Comparison of ENCODE assay signal across 20 cellular contexts in genomic region chr19:47494729-47495128, GRCh38. TPM values are rescaled to one million over a fixed set of nuclear protein-coding genes. Genes with fewer than 3 reads are reported as not detected.
DNase-seq lines count a peak whose midpoint lies in the region; ATAC-seq and TF ChIP-seq lines count a peak whose summit lies in the region.
"Had no signal": no experiment of that assay in that cellular context is flagged by ENCODE, and none has a peak within 500 bp of the region (broad histone marks: within the 10 kb centered on the region; RNA-seq: fewer than 3 reads in every experiment).

No MANE protein-coding gene starts in this region.

- H3K4me1 Mint-ChIP-seq in glutamatergic neuron (ENCODE audit: low read depth, unreplicated experiment), result peaks cover 44% of the 10 kb centered on the region
- H3K4me1 Mint-ChIP-seq in naive thymus-derived CD8-positive, alpha-beta T cell, result peaks cover 12 to 58% (median 19%) of the 10 kb centered on the region in 4 donors
- H3K4me1 Mint-ChIP-seq in activated naive CD8-positive, alpha-beta T cell treated with anti-CD3 and anti-CD28 coated beads, Interleukin-2, amount 50 U/mL, for 24 hours, result no peaks in the 10 kb centered on the region

- peaks cover 7% of the 10 kb centered on the region for H3K36me3 Mint-ChIP-seq in glutamatergic neuron (ENCODE audit: unreplicated experiment)
- peaks cover 0 to 44% (median 0%) of the 10 kb centered on the region in 3 donors for H3K36me3 Mint-ChIP-seq in naive thymus-derived CD8-positive, alpha-beta T cell
- peaks cover 6% of the 10 kb centered on the region for H3K36me3 Mint-ChIP-seq in activated naive CD8-positive, alpha-beta T cell treated with anti-CD3 and anti-CD28 coated beads, Interleukin-2, amount 50 U/mL, for 24 hours (ENCODE audit: low read depth)

- peak overlapping the region; percentile 89 for H3K27ac Mint-ChIP-seq in glutamatergic neuron (ENCODE audit: unreplicated experiment)
- peak overlapping the region in 3 of 10 donors; percentile 37 to 51 (median 48) for H3K27ac Mint-ChIP-seq in naive thymus-derived CD8-positive, alpha-beta T cell
- H3K27ac Mint-ChIP-seq in activated naive CD8-positive, alpha-beta T cell treated with anti-CD3 and anti-CD28 coated beads, Interleukin-2, amount 50 U/mL, for 24 hours, result no peak overlapping the region
- H3K27ac Mint-ChIP-seq: activated CD8-positive, alpha-beta T cell treated with anti-CD3 and anti-CD28 coated beads, Interleukin-2, amount 10 ng/mL, durations not matched to agents 7 days and 5 days; activated T-helper 2 cell treated with anti-CD3 and anti-CD28 coated beads, Interferon-gamma antibody, Interleukin-2, Interleukin-4, amounts not matched to agents 10 μg/mL and 5 μg/mL and 100 μg/mL, durations not matched to agents 14 hours and 24 hours and 36 hours; stimulated activated memory B cell treated with anti-CD40 and anti-IgM and Interleukin-4, amounts not matched to agents 10 μg/mL and 1 μg/mL and 100 μg/mL, for 72 hours had no signal

- intact Hi-C loops in left ventricle myocardium superior (cut with micrococcal nuclease), result no loop called here

- TF ChIP-seq CTCF in glutamatergic neuron (IDR thresholded peaks at IDR 0.05; ENCODE audit: partially characterized antibody, unreplicated experiment), result no peak

- peak overlapping the region; percentile 52 for H3K4me3 Mint-ChIP-seq in glutamatergic neuron (ENCODE audit: unreplicated experiment)
- no peak overlapping the region for H3K4me3 Mint-ChIP-seq in naive thymus-derived CD8-positive, alpha-beta T cell
- H3K4me3 Mint-ChIP-seq in activated naive CD8-positive, alpha-beta T cell treated with anti-CD3 and anti-CD28 coated beads, Interleukin-2, amount 50 U/mL, for 24 hours, result no peak overlapping the region
- H3K4me3 Mint-ChIP-seq: activated CD8-positive, alpha-beta T cell treated with anti-CD3 and anti-CD28 coated beads, Interleukin-2, amount 10 ng/mL, durations not matched to agents 7 days and 5 days; stimulated activated memory B cell treated with anti-CD40 and anti-IgM and Interleukin-4, amounts not matched to agents 10 μg/mL and 1 μg/mL and 100 μg/mL, for 72 hours had no signal

- POLR2A ChIA-PET in naive thymus-derived CD8-positive, alpha-beta T cell (lab: Charles Lee), result interaction anchor here (0.7 kb wide), 1 partner anchor 20 kb away, joined by 3 read pairs; no protein-coding TSS in a partner anchor

- peaks cover 12% of the 10 kb centered on the region for H3K27me3 Mint-ChIP-seq in glutamatergic neuron (ENCODE audit: unreplicated experiment)
- H3K27me3 Mint-ChIP-seq in naive thymus-derived CD8-positive, alpha-beta T cell, result no peaks in the 10 kb centered on the region
- H3K27me3 Mint-ChIP-seq in activated naive CD8-positive, alpha-beta T cell treated with anti-CD3 and anti-CD28 coated beads, Interleukin-2, amount 50 U/mL, for 24 hours, result no peaks in the 10 kb centered on the region
- H3K27me3 Mint-ChIP-seq: stimulated activated memory B cell treated with anti-CD40 and anti-IgM and Interleukin-4, amounts not matched to agents 10 μg/mL and 1 μg/mL and 100 μg/mL, for 72 hours had no signal

- H3K9me3 Mint-ChIP-seq in glutamatergic neuron (ENCODE audit: unreplicated experiment), result peaks cover 13% of the 10 kb centered on the region
- no peaks in the 10 kb centered on the region for H3K9me3 Mint-ChIP-seq in naive thymus-derived CD8-positive, alpha-beta T cell
- H3K9me3 Mint-ChIP-seq in activated naive CD8-positive, alpha-beta T cell treated with anti-CD3 and anti-CD28 coated beads, Interleukin-2, amount 50 U/mL, for 24 hours, result no peaks in the 10 kb centered on the region
- H3K9me3 Mint-ChIP-seq: activated T-helper 2 cell treated with anti-CD3 and anti-CD28 coated beads, Interferon-gamma antibody, Interleukin-2, Interleukin-4, amounts not matched to agents 10 μg/mL and 5 μg/mL and 100 μg/mL, durations not matched to agents 14 hours and 24 hours and 36 hours; stimulated activated memory B cell treated with anti-CD40 and anti-IgM and Interleukin-4, amounts not matched to agents 10 μg/mL and 1 μg/mL and 100 μg/mL, for 72 hours had no signal

- ATAC-seq in naive thymus-derived CD8-positive, alpha-beta T cell, result no peak
- no peak for ATAC-seq in activated naive CD8-positive, alpha-beta T cell treated with anti-CD3 and anti-CD28 coated beads, Interleukin-2, amount 50 U/mL, for 24 hours
- no peak for ATAC-seq in left ventricle myocardium superior
- ATAC-seq in GM18511 (IDR thresholded peaks at IDR 0.05; ENCODE audit: unreplicated experiment), result no peak
- ATAC-seq: activated CD8-positive, alpha-beta T cell treated with anti-CD3 and anti-CD28 coated beads, Interleukin-2, amount 10 ng/mL, durations not matched to agents 7 days and 5 days; heart left ventricle; stimulated activated memory B cell treated with anti-CD40 and anti-IgM and Interleukin-4, amounts not matched to agents 10 μg/mL and 1 μg/mL and 100 μg/mL, for 72 hours had no signal

- DNase-seq in CMK (ENCODE audit: low read depth) (peak; percentile 55), NCI-H1092 treated with DMSO at 0.1 percent for 48 hours (lab: John Stamatoyannopoulos, UW) (peak; percentile 41), OCI-M1 (lab: John Stamatoyannopoulos, UW) (peak; percentile 81), glutamatergic neuron (peak; percentile 69), left ventricle myocardium superior (no peak)
- DNase-seq in naive thymus-derived CD8-positive, alpha-beta T cell, result no peak
- DNase-seq in activated naive CD8-positive, alpha-beta T cell treated with anti-CD3 and anti-CD28 coated beads, Interleukin-2, amount 50 U/mL, for 24 hours, result no peak
- DNase-seq: activated CD8-positive, alpha-beta T cell treated with anti-CD3 and anti-CD28 coated beads, Interleukin-2, amount 10 ng/mL, durations not matched to agents 7 days and 5 days; aorta; kidney; MG63; midbrain; NK-92 treated with Interleukin-12 subunit alpha and Interleukin-12 subunit beta, amount 100 ng/mL, for 24 hours; occipital lobe; small intestine; upper lobe of left lung had no signal

RNA-seq across cellular contexts. Expression of gene KPTN, which starts 10.7 kb away (rescaled TPM):
- total RNA-seq in glutamatergic neuron (ENCODE audit: unreplicated experiment) (51.2 TPM), left ventricle myocardium superior (12.3 TPM)
- total RNA-seq in naive thymus-derived CD8-positive, alpha-beta T cell, result 1 to 10 TPM; 5.4 to 7.1 TPM
- polyA plus RNA-seq in naive thymus-derived CD8-positive, alpha-beta T cell, result 1 to 10 TPM; 5.8 to 8.0 (median 7.6) TPM

RNA-seq across cellular contexts. Expression of gene NAPA, which starts 20.1 kb away (rescaled TPM):
- 262 TPM for total RNA-seq in glutamatergic neuron (ENCODE audit: unreplicated experiment)
- 10 to 100 TPM; 85.3 to 92.3 TPM for total RNA-seq in naive thymus-derived CD8-positive, alpha-beta T cell
- 100 to 1,000 TPM in 1 of 3 donors, 10 to 100 TPM in 2; 88.7 to 116 (median 89.6) TPM for polyA plus RNA-seq in naive thymus-derived CD8-positive, alpha-beta T cell
- total RNA-seq in left ventricle myocardium superior, result 123 TPM

RNA-seq across cellular contexts. Expression of gene SLC8A2, which starts 23.0 kb away (rescaled TPM):
- total RNA-seq in glutamatergic neuron (ENCODE audit: unreplicated experiment) (115 TPM), left ventricle myocardium superior (not detected)
- total RNA-seq in naive thymus-derived CD8-positive, alpha-beta T cell, result under 1 TPM in 1 of 2 experiments, not detected in 1; 0.42 TPM
- polyA plus RNA-seq in naive thymus-derived CD8-positive, alpha-beta T cell, result under 1 TPM in 2 of 3 donors, not detected in 1; 0.02 to 0.12 TPM
- total RNA-seq: activated T-helper 2 cell treated with anti-CD3 and anti-CD28 coated beads, Interferon-gamma antibody, Interleukin-2, Interleukin-4, amounts not matched to agents 10 μg/mL and 5 μg/mL and 100 μg/mL, durations not matched to agents 14 hours and 24 hours and 36 hours had no signal
- polyA plus RNA-seq: aorta had no signal

Comparison
In these comparisons a context has a peak if more than half of its experiments do, and no peak if none do; other contexts are left out.
1. DNase-seq: peak in CMK (single experiment), NCI-H1092 treated with DMSO at 0.1 percent for 48 hours (single experiment), OCI-M1 (single experiment) and glutamatergic neuron (single experiment); none in naive thymus-derived CD8-positive, alpha-beta T cell (0 of 10), activated naive CD8-positive, alpha-beta T cell treated with anti-CD3 and anti-CD28 coated beads, Interleukin-2, amount 50 U/mL, for 24 hours (single experiment) and left ventricle myocardium superior (single experiment).
2. RNA of gene SLC8A2, which starts 23.0 kb away (total RNA-seq): 115 TPM in glutamatergic neuron (single experiment); 0.42 TPM in naive thymus-derived CD8-positive, alpha-beta T cell and not detected in left ventricle myocardium superior (single experiment); every median in the first group is over 10 times any median in the second.